Comparison of ENCODE assay signal across 8 cellular contexts in genomic region chr3:13655074-13655913, GRCh38.
DNase-seq lines count a peak whose midpoint lies in the region; TF ChIP-seq lines count a peak whose summit lies in the region.

No MANE protein-coding gene starts in this region.

- peak; percentile 64 for DNase-seq in NCI-H82 (lab: John Stamatoyannopoulos, UW)
- no peak for DNase-seq in NCI-H82 treated with DMSO at 0.1 percent for 48 hours (lab: John Stamatoyannopoulos, UW; ENCODE audit: unreplicated experiment)
- peak; percentile 56 for DNase-seq in SW480 (ENCODE audit: low spot score)
- peak; percentile 92 for DNase-seq in endodermal cell
- DNase-seq in Kasumi-1 (lab: John Stamatoyannopoulos, UW) = no peak
- DNase-seq in DMS79 treated with DMSO at 0.1 percent for 48 hours (lab: John Stamatoyannopoulos, UW) = no peak
- no peak for DNase-seq in activated T-helper 2 cell treated with anti-CD3 and anti-CD28 coated beads, Interferon-gamma antibody, Interleukin-2, Interleukin-4, amounts not matched to agents 10 μg/mL and 5 μg/mL and 100 μg/mL, durations not matched to agents 14 hours and 24 hours and 36 hours (ENCODE audit: low spot score)

- H3K9me3 ChIP-seq in endodermal cell (ENCODE audit: control insufficient read depth, low read length) (no peaks in the 10 kb centered on the region), mucosa of rectum (ENCODE audit: control insufficient read depth in 2 of 2, low read length in 2 of 2) (no peaks in the 10 kb centered on the region)

- 17 to 23% methylated on average over 22 to 70 of the region's 70 CpGs for WGBS in endodermal cell (ENCODE audit: insufficient coverage in 1 of 2, insufficient read length in 1 of 2), 2 experiments

- H3K27me3 ChIP-seq in endodermal cell (ENCODE audit: control insufficient read depth, insufficient read depth, low read length, poor library complexity, severe bottlenecking) (peaks cover 48% of the 10 kb centered on the region), mucosa of rectum (ENCODE audit: control insufficient read depth in 2 of 2, insufficient read depth in 2 of 2, low read length in 2 of 2) (peaks cover 17 to 29% of the 10 kb centered on the region in 2 donors)

- TF ChIP-seq CTCF in endodermal cell (conservative IDR thresholded peaks at IDR 0.05) = peak; percentile 87

- H3K4me3 ChIP-seq in endodermal cell (ENCODE audit: low read length) (no peak overlapping the region), mucosa of rectum (ENCODE audit: low read length in 2 of 2) (peak overlapping the region; percentile 4 to 7)

- H3K4me1 ChIP-seq in endodermal cell (ENCODE audit: control insufficient read depth, insufficient read depth, low read length) (peaks cover 3% of the 10 kb centered on the region), mucosa of rectum (ENCODE audit: control insufficient read depth in 2 of 2, insufficient read depth in 2 of 2, low read length in 2 of 2) (peaks cover 3 to 4% of the 10 kb centered on the region in 2 donors)

- H3K9ac ChIP-seq in endodermal cell (ENCODE audit: extremely low read depth, low read length, poor library complexity, severe bottlenecking) (no peak overlapping the region), mucosa of rectum (ENCODE audit: low read depth in 1 of 2, low read length in 2 of 2) (no peak overlapping the region)

- H3K27me3 Mint-ChIP-seq in endodermal cell (ENCODE audit: insufficient read depth) = peaks cover 57% of the 10 kb centered on the region
- peaks cover 26% of the 10 kb centered on the region for H3K27me3 Mint-ChIP-seq in activated T-helper 2 cell treated with anti-CD3 and anti-CD28 coated beads, Interferon-gamma antibody, Interleukin-2, Interleukin-4, amounts not matched to agents 10 μg/mL and 5 μg/mL and 100 μg/mL, durations not matched to agents 14 hours and 24 hours and 36 hours (ENCODE audit: low read depth)

- H3K4me3 Mint-ChIP-seq in endodermal cell = no peak overlapping the region
- H3K4me3 Mint-ChIP-seq in activated T-helper 2 cell treated with anti-CD3 and anti-CD28 coated beads, Interferon-gamma antibody, Interleukin-2, Interleukin-4, amounts not matched to agents 10 μg/mL and 5 μg/mL and 100 μg/mL, durations not matched to agents 14 hours and 24 hours and 36 hours (ENCODE audit: low read depth) = no peak overlapping the region

- H3K9me3 Mint-ChIP-seq in endodermal cell = no peaks in the 10 kb centered on the region
- H3K9me3 Mint-ChIP-seq in activated T-helper 2 cell treated with anti-CD3 and anti-CD28 coated beads, Interferon-gamma antibody, Interleukin-2, Interleukin-4, amounts not matched to agents 10 μg/mL and 5 μg/mL and 100 μg/mL, durations not matched to agents 14 hours and 24 hours and 36 hours = no peaks in the 10 kb centered on the region

- peaks cover 3% of the 10 kb centered on the region for H3K4me1 Mint-ChIP-seq in endodermal cell
- H3K4me1 Mint-ChIP-seq in activated T-helper 2 cell treated with anti-CD3 and anti-CD28 coated beads, Interferon-gamma antibody, Interleukin-2, Interleukin-4, amounts not matched to agents 10 μg/mL and 5 μg/mL and 100 μg/mL, durations not matched to agents 14 hours and 24 hours and 36 hours (ENCODE audit: low read depth) = peaks cover under 1% of the 10 kb centered on the region

- H3K36me3 ChIP-seq in endodermal cell (ENCODE audit: control insufficient read depth, insufficient read depth, low read length) = no peaks in the 10 kb centered on the region
- H3K36me3 ChIP-seq in mucosa of rectum (ENCODE audit: control insufficient read depth in 2 of 2, insufficient read depth in 2 of 2, low read length in 2 of 2) = no peaks in the 10 kb centered on the region

- H3K27ac ChIP-seq in endodermal cell (ENCODE audit: low read depth, low read length) = no peak overlapping the region
- no peak overlapping the region for H3K27ac ChIP-seq in mucosa of rectum (ENCODE audit: low read depth in 2 of 2, low read length in 2 of 2)

- no peaks in the 10 kb centered on the region for H3K36me3 Mint-ChIP-seq in endodermal cell (ENCODE audit: low read depth)
- H3K36me3 Mint-ChIP-seq in activated T-helper 2 cell treated with anti-CD3 and anti-CD28 coated beads, Interferon-gamma antibody, Interleukin-2, Interleukin-4, amounts not matched to agents 10 μg/mL and 5 μg/mL and 100 μg/mL, durations not matched to agents 14 hours and 24 hours and 36 hours (ENCODE audit: low read depth) = no peaks in the 10 kb centered on the region

- H3K27ac Mint-ChIP-seq in endodermal cell = no peak overlapping the region
- H3K27ac Mint-ChIP-seq in activated T-helper 2 cell treated with anti-CD3 and anti-CD28 coated beads, Interferon-gamma antibody, Interleukin-2, Interleukin-4, amounts not matched to agents 10 μg/mL and 5 μg/mL and 100 μg/mL, durations not matched to agents 14 hours and 24 hours and 36 hours = no peak overlapping the region

- intact Hi-C loops in activated T-helper 2 cell treated with anti-CD3 and anti-CD28 coated beads, Interferon-gamma antibody, Interleukin-2, Interleukin-4, amounts not matched to agents 10 μg/mL and 5 μg/mL and 100 μg/mL, durations not matched to agents 14 hours and 24 hours and 36 hours (cut with micrococcal nuclease) = loop anchor here (10.0 kb wide), 1 partner anchor 560 kb away; no protein-coding TSS in a partner anchor

Comparison
In these comparisons a context has a peak if more than half of its experiments do, and no peak if none do; other contexts are left out.
1. DNase-seq: peak in NCI-H82 (single experiment), SW480 (single experiment) and endodermal cell (single experiment); none in NCI-H82 treated with DMSO at 0.1 percent for 48 hours (single experiment), Kasumi-1 (0 of 2), DMS79 treated with DMSO at 0.1 percent for 48 hours (single experiment) and activated T-helper 2 cell treated with anti-CD3 and anti-CD28 coated beads, Interferon-gamma antibody, Interleukin-2, Interleukin-4, amounts not matched to agents 10 μg/mL and 5 μg/mL and 100 μg/mL, durations not matched to agents 14 hours and 24 hours and 36 hours (single experiment).